In the genomic region with DNA sequence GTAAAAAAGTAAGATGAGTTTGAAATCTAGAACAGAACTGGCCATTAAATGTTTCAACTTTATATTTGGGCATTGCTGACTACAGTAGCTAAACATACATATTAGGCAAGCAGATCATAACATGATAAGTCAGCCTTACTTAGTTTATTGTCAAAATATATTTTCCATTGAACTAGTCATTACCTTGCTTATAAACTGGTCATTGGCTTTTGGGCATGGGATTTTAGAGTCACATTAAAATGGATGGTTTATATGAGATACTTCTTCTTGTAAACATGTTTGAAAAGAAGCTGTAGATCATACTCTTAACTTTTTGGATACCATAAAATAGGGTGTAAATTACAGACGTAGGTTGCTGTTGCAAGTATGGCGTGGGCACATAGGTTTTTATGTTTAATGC, we compare ENCODE assay signal across 8 cellular contexts. TPM values are rescaled to one million over a fixed set of nuclear protein-coding genes. Genes with fewer than 3 reads are reported as not detected.
A peak's percentile ranks its signal among the peaks of the same experiment; 100 is the strongest.
DNase-seq lines count a peak whose midpoint lies in the region; ATAC-seq, FAIRE-seq and TF ChIP-seq lines count a peak whose summit lies in the region.

No MANE protein-coding gene starts in this region.

- peaks cover 39% of the 10 kb centered on the region for H3K4me1 ChIP-seq in CD8-positive, alpha-beta T cell (ENCODE audit: insufficient read depth, low read length)
- H3K4me1 ChIP-seq in ovary (ENCODE audit: insufficient read depth): peaks cover 6% of the 10 kb centered on the region
- peaks cover 8% of the 10 kb centered on the region for H3K4me1 ChIP-seq in effector memory CD4-positive, alpha-beta T cell (ENCODE audit: control insufficient read depth, insufficient read depth, low read length, poor library complexity, severe bottlenecking)

- TF ChIP-seq CTCF in CD8-positive, alpha-beta T cell (IDR thresholded peaks at IDR 0.05): no peak
- no peak for TF ChIP-seq CTCF in ovary (IDR thresholded peaks at IDR 0.05)

- peaks cover 9% of the 10 kb centered on the region for H3K36me3 Mint-ChIP-seq in CD8-positive, alpha-beta T cell
- H3K36me3 Mint-ChIP-seq in effector memory CD8-positive, alpha-beta T cell (ENCODE audit: insufficient read depth): peaks cover 14% of the 10 kb centered on the region

- H3K27me3 ChIP-seq in CD8-positive, alpha-beta T cell (ENCODE audit: insufficient read depth, low read length): no peaks in the 10 kb centered on the region
- no peaks in the 10 kb centered on the region for H3K27me3 ChIP-seq in ovary
- no peaks in the 10 kb centered on the region for H3K27me3 ChIP-seq in effector memory CD4-positive, alpha-beta T cell (replicated peaks; ENCODE audit: control insufficient read depth, insufficient read depth, low read length, poor library complexity, severe bottlenecking)

- no peak for DNase-seq in CD8-positive, alpha-beta T cell
- DNase-seq in NAMALWA (ENCODE audit: low spot score) (peak; percentile 35), ovary (no peak), urothelium cell line (ENCODE audit: low spot score) (no peak), NCI-H1048 (lab: John Stamatoyannopoulos, UW) (no peak)
- DNase-seq in effector memory CD8-positive, alpha-beta T cell: no peak
- DNase-seq in effector memory CD4-positive, alpha-beta T cell: no peak

- intact Hi-C loops in CD8-positive, alpha-beta T cell (cut with DNase I, micrococcal nuclease): loop anchor here (2.0 to 10.0 kb wide), 12 partner anchors 69 to 1177 kb away; a partner anchor contains a TSS
- intact Hi-C loops in ovary (cut with DNase I): loop anchor here in 3 of 4 donors (5.0 to 10.0 kb wide), 4 partner anchors 55 to 98 kb away; a partner anchor contains a TSS

- POLR2A ChIA-PET in CD8-positive, alpha-beta T cell (lab: Charles Lee): no interaction called here

- no peaks in the 10 kb centered on the region for H3K36me3 ChIP-seq in CD8-positive, alpha-beta T cell (ENCODE audit: insufficient read depth, low read length)
- no peaks in the 10 kb centered on the region for H3K36me3 ChIP-seq in ovary
- no peaks in the 10 kb centered on the region for H3K36me3 ChIP-seq in effector memory CD4-positive, alpha-beta T cell (ENCODE audit: control insufficient read depth, insufficient read depth, low read length)

- TF ChIP-seq POLR2A in ovary (IDR thresholded peaks at IDR 0.05): no peak

- no peaks in the 10 kb centered on the region for H3K27me3 Mint-ChIP-seq in CD8-positive, alpha-beta T cell (ENCODE audit: low read depth)
- no peaks in the 10 kb centered on the region for H3K27me3 Mint-ChIP-seq in effector memory CD8-positive, alpha-beta T cell

- H3K27ac ChIP-seq in CD8-positive, alpha-beta T cell (ENCODE audit: low read depth, low read length): no peak overlapping the region
- peak overlapping the region in 1 of 2 donors; percentile 100 for H3K27ac ChIP-seq in ovary
- no peak overlapping the region for H3K27ac ChIP-seq in effector memory CD4-positive, alpha-beta T cell (ENCODE audit: insufficient read depth, low read length, poor library complexity, severe bottlenecking)

- H3K4me1 Mint-ChIP-seq in CD8-positive, alpha-beta T cell (ENCODE audit: low read depth): peaks cover 57% of the 10 kb centered on the region
- H3K4me1 Mint-ChIP-seq in effector memory CD8-positive, alpha-beta T cell (ENCODE audit: low read depth in 2 of 2): peaks cover 34 to 51% of the 10 kb centered on the region in 2 donors

- FAIRE-seq in urothelium cell line (lab: Jason Lieb, UNC): no peak

- no peaks in the 10 kb centered on the region for H3K9me3 ChIP-seq in CD8-positive, alpha-beta T cell (ENCODE audit: low read length)
- H3K9me3 ChIP-seq in ovary: no peaks in the 10 kb centered on the region
- no peaks in the 10 kb centered on the region for H3K9me3 ChIP-seq in effector memory CD4-positive, alpha-beta T cell (ENCODE audit: control insufficient read depth, low read length)

- no peaks in the 10 kb centered on the region for H3K9me3 Mint-ChIP-seq in CD8-positive, alpha-beta T cell
- H3K9me3 Mint-ChIP-seq in effector memory CD8-positive, alpha-beta T cell: no peaks in the 10 kb centered on the region

- WGBS in ovary, 3 donors: 41 to 48% (median 44%) methylated on average over 2 of the region's 2 CpGs

- H3K4me3 Mint-ChIP-seq in CD8-positive, alpha-beta T cell: peak overlapping the region; percentile 19
- H3K4me3 Mint-ChIP-seq in effector memory CD8-positive, alpha-beta T cell: peak overlapping the region; percentile 93 to 99

- no peak overlapping the region for H3K27ac Mint-ChIP-seq in CD8-positive, alpha-beta T cell
- H3K27ac Mint-ChIP-seq in effector memory CD8-positive, alpha-beta T cell: peak overlapping the region in 1 of 2 donors; percentile 98

- ATAC-seq in CD8-positive, alpha-beta T cell: no peak
- ATAC-seq in effector memory CD8-positive, alpha-beta T cell (replicated peaks): no peak
- no peak for ATAC-seq in GM21737 (IDR thresholded peaks at IDR 0.05; ENCODE audit: unreplicated experiment)

- H3K4me3 ChIP-seq in CD8-positive, alpha-beta T cell (ENCODE audit: low read depth, low read length): peak overlapping the region; percentile 98
- peak overlapping the region; percentile 95 for H3K4me3 ChIP-seq in ovary
- H3K4me3 ChIP-seq in effector memory CD4-positive, alpha-beta T cell (ENCODE audit: insufficient read depth, low read depth, low read length, poor library complexity, severe bottlenecking): no peak overlapping the region

- CTCF ChIA-PET in CD8-positive, alpha-beta T cell (lab: Charles Lee): no interaction called here

- TF ChIP-seq EP300 in ovary (IDR thresholded peaks at IDR 0.05): no peak

RNA-seq across cellular contexts. Expression of a gene that starts 2.7 kb away (rescaled TPM):
- total RNA-seq in CD8-positive, alpha-beta T cell: 10 to 100 TPM; 45.2 to 46.7 TPM
- 100 to 1,000 TPM; 148 to 252 (median 182) TPM for total RNA-seq in ovary
- 10 to 100 TPM; 28.0 to 33.2 TPM for polyA plus RNA-seq in ovary
